ENCODE assay signal across 8 cellular contexts in genomic region chr10:26640391-26640790, GRCh38.
"Had no signal": no experiment of that assay in that cellular context is flagged by ENCODE, and none has a peak within 500 bp of the region (broad histone marks: within the 10 kb centered on the region; RNA-seq: fewer than 3 reads in every experiment).

No MANE protein-coding gene starts in this region.

- H3K9me3 Mint-ChIP-seq: IgD-negative memory B cell had no signal

- H3K36me3 Mint-ChIP-seq: IgD-negative memory B cell had no signal

- H3K27ac ChIP-seq: HL-60 had no signal

- H3K27me3 Mint-ChIP-seq: IgD-negative memory B cell had no signal

- DNase-seq: IMR-90, KBM-7, KG1 had no signal

- ATAC-seq: HepG2, K562 had no signal

- H3K4me3 Mint-ChIP-seq: IgD-negative memory B cell had no signal

- H3K4me3 ChIP-seq: K562 had no signal

- H3K4me1 Mint-ChIP-seq: IgD-negative memory B cell had no signal

- FAIRE-seq: HepG2, HTR-8/SVneo, K562 had no signal

- H3K27ac Mint-ChIP-seq: IgD-negative memory B cell had no signal
